ENCODE assay signal across 1 cellular context in genomic region chr17:27544350-27545131, GRCh38.
A peak's percentile ranks its signal among the peaks of the same experiment; 100 is the strongest.
TF ChIP-seq lines count a peak whose summit lies in the region.

No MANE protein-coding gene starts in this region.

TF ChIP-seq in GM12878, 131 proteins besides CTCF, POLR2A, EP300 and RAD21 (continued from another document):
- no peak for TF ChIP-seq ZBTB4 (CRISPR knock-in tag; IDR thresholded peaks at IDR 0.05)
- TF ChIP-seq SRF (IDR thresholded peaks at IDR 0.05; ENCODE audit: low read depth in 2 of 2, low read length in 2 of 2), result peak in 1 of 2 experiments; percentile 67; a peak in 1 of 4 replicates
- TF ChIP-seq RBBP5 (conservative IDR thresholded peaks at IDR 0.05), result no peak
- peak; percentile 85 for TF ChIP-seq JUNB (IDR thresholded peaks at IDR 0.05)
- TF ChIP-seq TCF7 (IDR thresholded peaks at IDR 0.05; ENCODE audit: borderline replicate concordance), result peak; percentile 64; the same call in 1 of the 2 replicates
- no peak for TF ChIP-seq ESRRA (IDR thresholded peaks at IDR 0.05; ENCODE audit: low read length)
- peak; percentile 40; the same call in 1 of the 2 replicates for TF ChIP-seq BMI1 (IDR thresholded peaks at IDR 0.05; ENCODE audit: borderline replicate concordance)
- TF ChIP-seq ZNF207 (IDR thresholded peaks at IDR 0.05; ENCODE audit: borderline replicate concordance), result 0 out of 2 replicates have a peak, but pooled peaks have one; percentile 28
- TF ChIP-seq MAX (IDR thresholded peaks at IDR 0.05; ENCODE audit: low read depth, low read length), result 0 out of 2 replicates have a peak, but pooled peaks have one; percentile 3
- TF ChIP-seq LARP7 (IDR thresholded peaks at IDR 0.05), result no peak
TF ChIP-seq in GM12878: peak in this region for 64.
